Comparison of ENCODE assay signal across 19 cellular contexts in genomic region chr2:20074901-20075300, GRCh38.
"Had no signal": no experiment of that assay in that cellular context is flagged by ENCODE, and none has a peak within 500 bp of the region (broad histone marks: within the 10 kb centered on the region; RNA-seq: fewer than 3 reads in every experiment).

No MANE protein-coding gene starts in this region.

- H3K9me3 Mint-ChIP-seq: activated B cell treated with CpG ODN at 0.5 μM for 24 hours; activated CD4-positive, alpha-beta memory T cell treated with anti-CD3 and anti-CD28 coated beads for 36 hours; activated T-helper 2 cell treated with anti-CD3 and anti-CD28 coated beads, Interferon-gamma antibody, Interleukin-2, Interleukin-4, amounts not matched to agents 10 μg/mL and 5 μg/mL and 100 μg/mL, durations not matched to agents 14 hours and 24 hours and 36 hours; central memory CD8-positive, alpha-beta T cell; stimulated activated naive CD8-positive, alpha-beta T cell treated with anti-CD3 and anti-CD28 coated beads, Interleukin-15, Interleukin-2, amounts not matched to agents 100 ng/mL and 50 ng/mL, for 24 hours; T-cell had no signal

- H3K9me3 ChIP-seq: body of pancreas, colonic mucosa, upper lobe of left lung had no signal

- H3K27ac Mint-ChIP-seq: activated B cell treated with CpG ODN at 0.5 μM for 24 hours; activated CD4-positive, alpha-beta memory T cell treated with anti-CD3 and anti-CD28 coated beads for 36 hours; activated CD8-positive, alpha-beta memory T cell treated with anti-CD3 and anti-CD28 coated beads, Interleukin-2, amount 10 ng/mL, durations not matched to agents 7 days and 5 days; activated naive CD4-positive, alpha-beta T cell treated with anti-CD3 and anti-CD28 coated beads for 36 hours; activated T-helper 2 cell treated with anti-CD3 and anti-CD28 coated beads, Interferon-gamma antibody, Interleukin-2, Interleukin-4, amounts not matched to agents 10 μg/mL and 5 μg/mL and 100 μg/mL, durations not matched to agents 14 hours and 24 hours and 36 hours; naive B cell; stimulated activated naive CD8-positive, alpha-beta T cell treated with anti-CD3 and anti-CD28 coated beads, Interleukin-15, Interleukin-2, amounts not matched to agents 100 ng/mL and 50 ng/mL, for 24 hours; T-cell had no signal

- H3K4me1 ChIP-seq: colonic mucosa, parathyroid adenoma had no signal

- H3K36me3 Mint-ChIP-seq: activated CD4-positive, alpha-beta memory T cell treated with anti-CD3 and anti-CD28 coated beads for 36 hours; activated CD8-positive, alpha-beta memory T cell treated with anti-CD3 and anti-CD28 coated beads, Interleukin-2, amount 10 ng/mL, durations not matched to agents 7 days and 5 days; naive B cell; T-cell had no signal

- H3K27ac ChIP-seq: colonic mucosa, parathyroid adenoma, upper lobe of left lung had no signal

- H3K27me3 ChIP-seq: body of pancreas, colonic mucosa, upper lobe of left lung had no signal

- H3K4me3 Mint-ChIP-seq: activated B cell treated with CpG ODN at 0.5 μM for 24 hours; activated CD4-positive, alpha-beta memory T cell treated with anti-CD3 and anti-CD28 coated beads for 36 hours; activated CD8-positive, alpha-beta memory T cell treated with anti-CD3 and anti-CD28 coated beads, Interleukin-2, amount 10 ng/mL, durations not matched to agents 7 days and 5 days; activated naive CD4-positive, alpha-beta T cell treated with anti-CD3 and anti-CD28 coated beads for 36 hours; central memory CD8-positive, alpha-beta T cell; naive B cell; stimulated activated naive CD8-positive, alpha-beta T cell treated with anti-CD3 and anti-CD28 coated beads, Interleukin-15, Interleukin-2, amounts not matched to agents 100 ng/mL and 50 ng/mL, for 24 hours; T-cell had no signal

- H3K4me1 Mint-ChIP-seq: activated CD8-positive, alpha-beta memory T cell treated with anti-CD3 and anti-CD28 coated beads, Interleukin-2, amount 10 ng/mL, durations not matched to agents 7 days and 5 days; central memory CD8-positive, alpha-beta T cell; T-cell had no signal

- H3K4me3 ChIP-seq: body of pancreas, colonic mucosa, upper lobe of left lung had no signal

- H3K36me3 ChIP-seq: colonic mucosa, upper lobe of left lung had no signal

- DNase-seq: activated B cell treated with CpG ODN at 0.5 μM for 24 hours; activated CD4-positive, alpha-beta memory T cell treated with anti-CD3 and anti-CD28 coated beads for 36 hours; activated CD4-positive, alpha-beta T cell treated with anti-CD3 and anti-CD28 coated beads for 4 hours; activated CD8-positive, alpha-beta memory T cell treated with anti-CD3 and anti-CD28 coated beads, Interleukin-2, amount 10 ng/mL, durations not matched to agents 7 days and 5 days; activated naive CD4-positive, alpha-beta T cell treated with anti-CD3 and anti-CD28 coated beads for 36 hours; body of pancreas; colonic mucosa; foreskin melanocyte; kidney; naive B cell; stimulated activated CD4-positive, alpha-beta T cell treated with anti-CD3 and anti-CD28 coated beads, Interleukin-2, amount 100 ng/mL, for 24 hours; T-cell; T-helper 9 cell; upper lobe of left lung had no signal

- ATAC-seq: activated CD8-positive, alpha-beta memory T cell treated with anti-CD3 and anti-CD28 coated beads, Interleukin-2, amount 10 ng/mL, durations not matched to agents 7 days and 5 days; body of pancreas; left lobe of liver; T-cell had no signal
